In genomic region chr17:81333626-81334368, GRCh38 we compare ENCODE assay signal across 16 cellular contexts. TPM values are rescaled to one million over a fixed set of nuclear protein-coding genes. Genes with fewer than 3 reads are reported as not detected.
DNase-seq lines count a peak whose midpoint lies in the region; ATAC-seq and TF ChIP-seq lines count a peak whose summit lies in the region.
"Had no signal": no experiment of that assay in that cellular context is flagged by ENCODE, and none has a peak within 500 bp of the region (broad histone marks: within the 10 kb centered on the region; RNA-seq: fewer than 3 reads in every experiment).

No MANE protein-coding gene starts in this region.

- intact Hi-C loops in HCT116 (cut with micrococcal nuclease): no loop called here

- CTCF ChIA-PET in HCT116 (lab: Charles Lee): interaction anchor here (0.7 kb wide), 1 partner anchor 17 kb away, joined by 3 read pairs; no protein-coding TSS in a partner anchor

- no peak overlapping the region for H3K27ac Mint-ChIP-seq in glutamatergic neuron (ENCODE audit: unreplicated experiment)

- H3K4me3 ChIP-seq in BLaER1: no peak overlapping the region
- no peak overlapping the region for H3K4me3 ChIP-seq in HCT116 (replicated peaks in 1 of 2; ENCODE audit: low read depth in 1 of 2, low read length in 2 of 2)

- no peak for TF ChIP-seq RAD21 in HCT116 (IDR thresholded peaks at IDR 0.05; ENCODE audit: low read depth)

- peaks cover 24% of the 10 kb centered on the region for H3K4me1 Mint-ChIP-seq in glutamatergic neuron (ENCODE audit: low read depth, unreplicated experiment)

- DNase-seq in HCT116 (ENCODE audit: low read depth, low spot score) (no peak), glutamatergic neuron (peak; percentile 23), retina (peak; percentile 35), GM13977 (ENCODE audit: low spot score) (no peak), HT-29 (ENCODE audit: low spot score) (no peak)
- DNase-seq: ACHN, DMS 273 treated with DMSO at 0.1 percent for 48 hours, DND-41, KBM-7, NCI-H1105, NCI-H1694 treated with DMSO at 0.1 percent for 48 hours, NCI-H226, NCI-H82 had no signal

- no peaks in the 10 kb centered on the region for H3K36me3 Mint-ChIP-seq in glutamatergic neuron (ENCODE audit: unreplicated experiment)

- H3K4me2 ChIP-seq in BLaER1 (peak overlapping the region; percentile 87), HCT116 (ENCODE audit: low read length) (no peak overlapping the region)

- ATAC-seq in HCT116: no peak
- ATAC-seq in HG03045 (IDR thresholded peaks at IDR 0.05; ENCODE audit: unreplicated experiment): no peak
- no peak for ATAC-seq in HG03457 (IDR thresholded peaks at IDR 0.05; ENCODE audit: unreplicated experiment)

- no peak overlapping the region for H3K9ac ChIP-seq in BLaER1
- H3K9ac ChIP-seq in HCT116 (ENCODE audit: low read length): no peak overlapping the region

- H3K4me1 ChIP-seq in BLaER1: peaks cover 95% of the 10 kb centered on the region
- peaks cover 58 to 75% of the 10 kb centered on the region in 2 experiments for H3K4me1 ChIP-seq in HCT116 (ENCODE audit: control insufficient read depth in 1 of 2, insufficient read depth in 2 of 2, low read length in 2 of 2)

- no peaks in the 10 kb centered on the region for H3K79me2 ChIP-seq in HCT116 (ENCODE audit: insufficient read depth, low read length)

- H3K36me3 ChIP-seq in BLaER1 (no peaks in the 10 kb centered on the region), HCT116 (ENCODE audit: control insufficient read depth in 1 of 2, insufficient read depth in 2 of 2, low read length in 2 of 2) (no peaks in the 10 kb centered on the region)

- H3K9me2 ChIP-seq in HCT116 (ENCODE audit: insufficient read depth): no peaks in the 10 kb centered on the region

- POLR2A ChIA-PET in HCT116 (lab: Charles Lee): interaction anchor here (1.7 kb wide), 1 partner anchor 61 kb away, joined by 4 read pairs; the partner anchor contains the start of gene BAHCC1

- H3K9me3 Mint-ChIP-seq in glutamatergic neuron (ENCODE audit: unreplicated experiment): peaks cover 10% of the 10 kb centered on the region

- in situ Hi-C loops in GM13977 (cut with MboI; ENCODE audit: low pct_unique_long_range_greater_than_20kb, low sequenced_read_pairs, unreplicated experiment): no loop called here

- H3K27ac ChIP-seq in BLaER1: no peak overlapping the region
- H3K27ac ChIP-seq in HCT116 (ENCODE audit: low read depth, low read length): peak overlapping the region; percentile 7; the same call in 1 of the 2 replicates

- H3K27me3 Mint-ChIP-seq in glutamatergic neuron (ENCODE audit: unreplicated experiment): peaks cover 9% of the 10 kb centered on the region

- no peak for TF ChIP-seq CTCF in HCT116 (IDR thresholded peaks at IDR 0.05 in 2 of 3, conservative IDR thresholded peaks at IDR 0.05 in 1 of 3; ENCODE audit: borderline replicate concordance in 1 of 3, insufficient read depth in 1 of 3, low read depth in 2 of 3, low read length in 2 of 3)
- TF ChIP-seq CTCF in glutamatergic neuron (IDR thresholded peaks at IDR 0.05; ENCODE audit: partially characterized antibody, unreplicated experiment): no peak
- no peak for TF ChIP-seq CTCF in GM13977 (IDR thresholded peaks at IDR 0.05; ENCODE audit: extremely low read depth, insufficient read depth, missing control alignments)

- RAD21 ChIA-PET in HCT116 (lab: Charles Lee; ENCODE audit: low non-redundant PET in 1 of 2, low total read pairs in 2 of 2, uncharacterized antibody in 2 of 2, unreplicated experiment in 2 of 2): no interaction called here

- no peak overlapping the region for H2AFZ ChIP-seq in HCT116 (ENCODE audit: low read depth, low read length, poor library complexity, severe bottlenecking)

- H4K20me1 ChIP-seq in BLaER1 (peaks cover 55% of the 10 kb centered on the region), HCT116 (ENCODE audit: insufficient read depth) (no peaks in the 10 kb centered on the region)

- no peaks in the 10 kb centered on the region for H3K9me3 ChIP-seq in BLaER1
- H3K9me3 ChIP-seq in HCT116 (ENCODE audit: control insufficient read depth in 1 of 2, insufficient read depth in 1 of 2, low read depth in 1 of 2, low read length in 2 of 2): no peaks in the 10 kb centered on the region

- no peak for TF ChIP-seq POLR2A in HCT116 (IDR thresholded peaks at IDR 0.05; ENCODE audit: borderline replicate concordance, extremely low read depth, insufficient read depth, insufficient read length)

- no peak overlapping the region for H3K4me3 Mint-ChIP-seq in glutamatergic neuron (ENCODE audit: unreplicated experiment)

- H3K27me3 ChIP-seq in BLaER1 (no peaks in the 10 kb centered on the region), HCT116 (ENCODE audit: insufficient read depth, low read length) (no peaks in the 10 kb centered on the region)

- no TSS peak for BruUV-seq in HCT116 (replicated peaks; lab: Mats Ljungman, UMichigan)

TF ChIP-seq in HCT116, 20 proteins besides CTCF, POLR2A, EP300 and RAD21:
- no peak for TF ChIP-seq SRF (IDR thresholded peaks at IDR 0.05; ENCODE audit: low read depth)
- no peak for TF ChIP-seq POLR2AphosphoS5 (IDR thresholded peaks at IDR 0.05; ENCODE audit: low read depth, low read length)
- TF ChIP-seq ZNF274 (IDR thresholded peaks at IDR 0.05; ENCODE audit: low read depth, low read length): no peak
- TF ChIP-seq YY1 (IDR thresholded peaks at IDR 0.05; ENCODE audit: extremely low read depth, insufficient replicate concordance, low read depth, low read length): no peak
- TF ChIP-seq SP1 (IDR thresholded peaks at IDR 0.05; ENCODE audit: low read depth): no peak
- no peak for TF ChIP-seq EZH2phosphoT487 (IDR thresholded peaks at IDR 0.05; ENCODE audit: borderline replicate concordance)

RNA-seq across cellular contexts. Expression of gene SLC38A10, which starts 38.7 kb away (rescaled TPM):
- total RNA-seq in HCT116 (2021; ENCODE audit: unreplicated experiment) (109 TPM), glutamatergic neuron (ENCODE audit: unreplicated experiment) (92.4 TPM)
- 75.0 and 96.2 TPM in 2 replicates for polyA plus RNA-seq in HCT116 (2012)
- 109 and 116 TPM in 2 replicates for total RNA-seq in HT-29 (2014; rRNA removed; shearing (Covaris generic))

Comparison
In these comparisons a context has a peak if more than half of its experiments do, and no peak if none do; other contexts are left out.
1. DNase-seq: peak in glutamatergic neuron (single experiment) and retina (single experiment); none in HCT116 (single experiment), GM13977 (single experiment) and HT-29 (single experiment).